Comparison of ENCODE assay signal across 1 cellular context in the genomic region with DNA sequence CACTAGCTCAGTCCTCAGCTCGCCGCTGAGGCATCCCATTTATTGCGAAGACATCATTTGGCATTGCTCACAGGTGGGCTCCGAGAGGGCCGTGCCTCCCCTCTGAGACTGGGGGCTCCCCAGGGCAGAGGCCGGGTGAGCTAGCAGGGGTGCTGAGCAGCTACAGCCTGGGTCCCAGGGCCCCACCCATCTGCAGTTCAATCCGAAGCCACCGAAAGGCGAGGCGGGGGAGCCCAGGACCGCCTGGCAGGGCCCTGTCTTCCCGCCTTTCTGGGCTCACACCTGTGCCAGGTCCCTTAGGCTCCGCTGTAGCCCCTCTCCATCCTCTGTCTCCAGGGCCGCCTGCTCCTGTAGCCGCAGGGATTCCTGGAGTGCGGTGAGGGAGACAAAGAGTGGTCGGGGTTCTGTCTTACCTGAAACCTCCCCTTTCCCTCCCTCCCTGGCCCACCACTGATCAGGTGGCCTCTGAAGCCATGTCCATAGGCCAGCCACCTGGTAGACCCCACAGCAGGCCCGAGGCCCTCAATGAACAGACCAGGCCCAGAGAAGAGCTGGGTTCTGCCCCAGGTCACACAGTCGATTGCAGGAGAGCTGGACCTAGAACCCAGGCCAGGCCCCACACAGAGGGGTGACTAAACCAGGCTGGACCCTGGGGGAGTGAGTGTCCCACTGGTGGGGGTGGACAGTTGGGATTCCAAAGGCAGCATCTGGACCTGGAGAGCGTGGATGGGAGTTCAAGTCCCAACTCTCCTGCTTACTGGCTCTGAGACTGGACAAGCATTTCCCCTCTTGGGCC.
TF ChIP-seq lines count a peak whose summit lies in the region.

No MANE protein-coding gene starts in this region.

TF ChIP-seq in K562, 482 proteins besides CTCF, POLR2A, EP300 and RAD21 (continued from another document):
- TF ChIP-seq, protein P1, sequence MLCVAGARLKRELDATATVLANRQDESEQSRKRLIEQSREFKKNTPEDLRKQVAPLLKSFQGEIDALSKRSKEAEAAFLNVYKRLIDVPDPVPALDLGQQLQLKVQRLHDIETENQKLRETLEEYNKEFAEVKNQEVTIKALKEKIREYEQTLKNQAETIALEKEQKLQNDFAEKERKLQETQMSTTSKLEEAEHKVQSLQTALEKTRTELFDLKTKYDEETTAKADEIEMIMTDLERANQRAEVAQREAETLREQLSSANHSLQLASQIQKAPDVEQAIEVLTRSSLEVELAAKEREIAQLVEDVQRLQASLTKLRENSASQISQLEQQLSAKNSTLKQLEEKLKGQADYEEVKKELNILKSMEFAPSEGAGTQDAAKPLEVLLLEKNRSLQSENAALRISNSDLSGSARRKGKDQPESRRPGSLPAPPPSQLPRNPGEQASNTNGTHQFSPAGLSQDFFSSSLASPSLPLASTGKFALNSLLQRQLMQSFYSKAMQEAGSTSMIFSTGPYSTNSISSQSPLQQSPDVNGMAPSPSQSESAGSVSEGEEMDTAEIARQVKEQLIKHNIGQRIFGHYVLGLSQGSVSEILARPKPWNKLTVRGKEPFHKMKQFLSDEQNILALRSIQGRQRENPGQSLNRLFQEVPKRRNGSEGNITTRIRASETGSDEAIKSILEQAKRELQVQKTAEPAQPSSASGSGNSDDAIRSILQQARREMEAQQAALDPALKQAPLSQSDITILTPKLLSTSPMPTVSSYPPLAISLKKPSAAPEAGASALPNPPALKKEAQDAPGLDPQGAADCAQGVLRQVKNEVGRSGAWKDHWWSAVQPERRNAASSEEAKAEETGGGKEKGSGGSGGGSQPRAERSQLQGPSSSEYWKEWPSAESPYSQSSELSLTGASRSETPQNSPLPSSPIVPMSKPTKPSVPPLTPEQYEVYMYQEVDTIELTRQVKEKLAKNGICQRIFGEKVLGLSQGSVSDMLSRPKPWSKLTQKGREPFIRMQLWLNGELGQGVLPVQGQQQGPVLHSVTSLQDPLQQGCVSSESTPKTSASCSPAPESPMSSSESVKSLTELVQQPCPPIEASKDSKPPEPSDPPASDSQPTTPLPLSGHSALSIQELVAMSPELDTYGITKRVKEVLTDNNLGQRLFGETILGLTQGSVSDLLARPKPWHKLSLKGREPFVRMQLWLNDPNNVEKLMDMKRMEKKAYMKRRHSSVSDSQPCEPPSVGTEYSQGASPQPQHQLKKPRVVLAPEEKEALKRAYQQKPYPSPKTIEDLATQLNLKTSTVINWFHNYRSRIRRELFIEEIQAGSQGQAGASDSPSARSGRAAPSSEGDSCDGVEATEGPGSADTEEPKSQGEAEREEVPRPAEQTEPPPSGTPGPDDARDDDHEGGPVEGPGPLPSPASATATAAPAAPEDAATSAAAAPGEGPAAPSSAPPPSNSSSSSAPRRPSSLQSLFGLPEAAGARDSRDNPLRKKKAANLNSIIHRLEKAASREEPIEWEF (CRISPR knock-in tag; IDR thresholded peaks at IDR 0.05): no peak
- TF ChIP-seq KLF13 (tag; IDR thresholded peaks at IDR 0.05; ENCODE audit: borderline replicate concordance, low read depth): no peak
- peak; percentile 2 for TF ChIP-seq SP2 (IDR thresholded peaks at IDR 0.05; ENCODE audit: extremely low read depth, low read depth, low read length, poor library complexity, severe bottlenecking)
- TF ChIP-seq ZKSCAN8 (CRISPR knock-in tag; IDR thresholded peaks at IDR 0.05): no peak
- no peak for TF ChIP-seq DNMT1 (IDR thresholded peaks at IDR 0.05)
- TF ChIP-seq ZNF780A (CRISPR knock-in tag; IDR thresholded peaks at IDR 0.05): no peak
- TF ChIP-seq ZNF766 (CRISPR knock-in tag; conservative IDR thresholded peaks at IDR 0.05): no peak
- TF ChIP-seq NRF1 (conservative IDR thresholded peaks at IDR 0.05 in 1 of 2, IDR thresholded peaks at IDR 0.05 in 1 of 2): no peak
- peak; percentile 25 for TF ChIP-seq HMGN3 (IDR thresholded peaks at IDR 0.05; ENCODE audit: borderline replicate concordance, extremely low read depth, insufficient read length, low read depth, low read length)
- TF ChIP-seq, protein P2, sequence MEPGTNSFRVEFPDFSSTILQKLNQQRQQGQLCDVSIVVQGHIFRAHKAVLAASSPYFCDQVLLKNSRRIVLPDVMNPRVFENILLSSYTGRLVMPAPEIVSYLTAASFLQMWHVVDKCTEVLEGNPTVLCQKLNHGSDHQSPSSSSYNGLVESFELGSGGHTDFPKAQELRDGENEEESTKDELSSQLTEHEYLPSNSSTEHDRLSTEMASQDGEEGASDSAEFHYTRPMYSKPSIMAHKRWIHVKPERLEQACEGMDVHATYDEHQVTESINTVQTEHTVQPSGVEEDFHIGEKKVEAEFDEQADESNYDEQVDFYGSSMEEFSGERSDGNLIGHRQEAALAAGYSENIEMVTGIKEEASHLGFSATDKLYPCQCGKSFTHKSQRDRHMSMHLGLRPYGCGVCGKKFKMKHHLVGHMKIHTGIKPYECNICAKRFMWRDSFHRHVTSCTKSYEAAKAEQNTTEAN (CRISPR knock-in tag; IDR thresholded peaks at IDR 0.05): no peak
- no peak for TF ChIP-seq ZNF696 (CRISPR knock-in tag; conservative IDR thresholded peaks at IDR 0.05)
- no peak for TF ChIP-seq HDAC2 (IDR thresholded peaks at IDR 0.05)
- peak; percentile 62 for TF ChIP-seq ZNF165 (CRISPR knock-in tag; IDR thresholded peaks at IDR 0.05; ENCODE audit: borderline replicate concordance)
- TF ChIP-seq HDAC3 (IDR thresholded peaks at IDR 0.05; ENCODE audit: borderline replicate concordance, partially characterized antibody): no peak
- TF ChIP-seq EGR1 (conservative IDR thresholded peaks at IDR 0.05): no peak
- TF ChIP-seq TEAD4 (IDR thresholded peaks at IDR 0.05; ENCODE audit: low read length): no peak
- no peak for TF ChIP-seq TEAD4 (CRISPR knock-in tag; IDR thresholded peaks at IDR 0.05; ENCODE audit: borderline replicate concordance)
- TF ChIP-seq, protein P3, sequence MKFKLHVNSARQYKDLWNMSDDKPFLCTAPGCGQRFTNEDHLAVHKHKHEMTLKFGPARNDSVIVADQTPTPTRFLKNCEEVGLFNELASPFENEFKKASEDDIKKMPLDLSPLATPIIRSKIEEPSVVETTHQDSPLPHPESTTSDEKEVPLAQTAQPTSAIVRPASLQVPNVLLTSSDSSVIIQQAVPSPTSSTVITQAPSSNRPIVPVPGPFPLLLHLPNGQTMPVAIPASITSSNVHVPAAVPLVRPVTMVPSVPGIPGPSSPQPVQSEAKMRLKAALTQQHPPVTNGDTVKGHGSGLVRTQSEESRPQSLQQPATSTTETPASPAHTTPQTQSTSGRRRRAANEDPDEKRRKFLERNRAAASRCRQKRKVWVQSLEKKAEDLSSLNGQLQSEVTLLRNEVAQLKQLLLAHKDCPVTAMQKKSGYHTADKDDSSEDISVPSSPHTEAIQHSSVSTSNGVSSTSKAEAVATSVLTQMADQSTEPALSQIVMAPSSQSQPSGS (CRISPR knock-in tag; IDR thresholded peaks at IDR 0.05): no peak
- TF ChIP-seq LCOR (CRISPR knock-in tag; IDR thresholded peaks at IDR 0.05): no peak
- no peak for TF ChIP-seq CBX2 (IDR thresholded peaks at IDR 0.05; ENCODE audit: insufficient read depth, low read length, poor library complexity, severe bottlenecking)
- no peak for TF ChIP-seq PTRF (tag; IDR thresholded peaks at IDR 0.05)
- TF ChIP-seq, protein P4, sequence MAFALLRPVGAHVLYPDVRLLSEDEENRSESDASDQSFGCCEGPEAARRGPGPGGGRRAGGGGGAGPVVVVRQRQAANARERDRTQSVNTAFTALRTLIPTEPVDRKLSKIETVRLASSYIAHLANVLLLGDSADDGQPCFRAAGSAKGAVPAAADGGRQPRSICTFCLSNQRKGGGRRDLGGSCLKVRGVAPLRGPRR (CRISPR knock-in tag; IDR thresholded peaks at IDR 0.05): no peak
- TF ChIP-seq ZFP1 (CRISPR knock-in tag; IDR thresholded peaks at IDR 0.05): no peak
- no peak; a peak in 1 of 4 replicates for TF ChIP-seq SIX5 (IDR thresholded peaks at IDR 0.05; ENCODE audit: borderline replicate concordance in 1 of 2, insufficient read depth in 1 of 2, low read depth in 1 of 2, low read length in 2 of 2)
- TF ChIP-seq MXI1 (IDR thresholded peaks at IDR 0.05; ENCODE audit: low read depth, low read length): no peak
- TF ChIP-seq, protein P5, sequence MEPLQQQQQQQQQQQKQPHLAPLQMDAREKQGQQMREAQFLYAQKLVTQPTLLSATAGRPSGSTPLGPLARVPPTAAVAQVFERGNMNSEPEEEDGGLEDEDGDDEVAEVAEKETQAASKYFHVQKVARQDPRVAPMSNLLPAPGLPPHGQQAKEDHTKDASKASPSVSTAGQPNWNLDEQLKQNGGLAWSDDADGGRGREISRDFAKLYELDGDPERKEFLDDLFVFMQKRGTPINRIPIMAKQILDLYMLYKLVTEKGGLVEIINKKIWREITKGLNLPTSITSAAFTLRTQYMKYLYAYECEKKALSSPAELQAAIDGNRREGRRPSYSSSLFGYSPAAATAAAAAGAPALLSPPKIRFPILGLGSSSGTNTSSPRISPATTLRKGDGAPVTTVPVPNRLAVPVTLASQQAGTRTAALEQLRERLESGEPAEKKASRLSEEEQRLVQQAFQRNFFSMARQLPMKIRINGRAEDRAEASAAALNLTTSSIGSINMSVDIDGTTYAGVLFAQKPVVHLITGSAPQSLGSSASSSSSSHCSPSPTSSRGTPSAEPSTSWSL (CRISPR knock-in tag; IDR thresholded peaks at IDR 0.05; ENCODE audit: borderline replicate concordance): no peak
- TF ChIP-seq ZNF699 (CRISPR knock-in tag; IDR thresholded peaks at IDR 0.05; ENCODE audit: insufficient replicate concordance): no peak
- no peak for TF ChIP-seq BCOR (IDR thresholded peaks at IDR 0.05)
- no peak for TF ChIP-seq ZNF212 (CRISPR knock-in tag; IDR thresholded peaks at IDR 0.05)
- TF ChIP-seq CHD1 (IDR thresholded peaks at IDR 0.05; ENCODE audit: low read length): no peak
- TF ChIP-seq PCBP2 (IDR thresholded peaks at IDR 0.05; ENCODE audit: low read depth, low read length, poor library complexity, severe bottlenecking): no peak
- TF ChIP-seq ZNF354B (CRISPR knock-in tag; IDR thresholded peaks at IDR 0.05): no peak
- no peak for TF ChIP-seq ARID1B (IDR thresholded peaks at IDR 0.05)
- no peak for TF ChIP-seq FOSL1 (tag; conservative IDR thresholded peaks at IDR 0.05)
- TF ChIP-seq, protein P6, sequence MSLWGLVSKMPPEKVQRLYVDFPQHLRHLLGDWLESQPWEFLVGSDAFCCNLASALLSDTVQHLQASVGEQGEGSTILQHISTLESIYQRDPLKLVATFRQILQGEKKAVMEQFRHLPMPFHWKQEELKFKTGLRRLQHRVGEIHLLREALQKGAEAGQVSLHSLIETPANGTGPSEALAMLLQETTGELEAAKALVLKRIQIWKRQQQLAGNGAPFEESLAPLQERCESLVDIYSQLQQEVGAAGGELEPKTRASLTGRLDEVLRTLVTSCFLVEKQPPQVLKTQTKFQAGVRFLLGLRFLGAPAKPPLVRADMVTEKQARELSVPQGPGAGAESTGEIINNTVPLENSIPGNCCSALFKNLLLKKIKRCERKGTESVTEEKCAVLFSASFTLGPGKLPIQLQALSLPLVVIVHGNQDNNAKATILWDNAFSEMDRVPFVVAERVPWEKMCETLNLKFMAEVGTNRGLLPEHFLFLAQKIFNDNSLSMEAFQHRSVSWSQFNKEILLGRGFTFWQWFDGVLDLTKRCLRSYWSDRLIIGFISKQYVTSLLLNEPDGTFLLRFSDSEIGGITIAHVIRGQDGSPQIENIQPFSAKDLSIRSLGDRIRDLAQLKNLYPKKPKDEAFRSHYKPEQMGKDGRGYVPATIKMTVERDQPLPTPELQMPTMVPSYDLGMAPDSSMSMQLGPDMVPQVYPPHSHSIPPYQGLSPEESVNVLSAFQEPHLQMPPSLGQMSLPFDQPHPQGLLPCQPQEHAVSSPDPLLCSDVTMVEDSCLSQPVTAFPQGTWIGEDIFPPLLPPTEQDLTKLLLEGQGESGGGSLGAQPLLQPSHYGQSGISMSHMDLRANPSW (CRISPR knock-in tag; IDR thresholded peaks at IDR 0.05): no peak
- TF ChIP-seq, protein P7, sequence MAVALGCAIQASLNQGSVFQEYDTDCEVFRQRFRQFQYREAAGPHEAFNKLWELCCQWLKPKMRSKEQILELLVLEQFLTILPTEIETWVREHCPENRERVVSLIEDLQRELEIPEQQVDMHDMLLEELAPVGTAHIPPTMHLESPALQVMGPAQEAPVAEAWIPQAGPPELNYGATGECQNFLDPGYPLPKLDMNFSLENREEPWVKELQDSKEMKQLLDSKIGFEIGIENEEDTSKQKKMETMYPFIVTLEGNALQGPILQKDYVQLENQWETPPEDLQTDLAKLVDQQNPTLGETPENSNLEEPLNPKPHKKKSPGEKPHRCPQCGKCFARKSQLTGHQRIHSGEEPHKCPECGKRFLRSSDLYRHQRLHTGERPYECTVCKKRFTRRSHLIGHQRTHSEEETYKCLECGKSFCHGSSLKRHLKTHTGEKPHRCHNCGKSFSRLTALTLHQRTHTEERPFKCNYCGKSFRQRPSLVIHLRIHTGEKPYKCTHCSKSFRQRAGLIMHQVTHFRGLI (CRISPR knock-in tag; IDR thresholded peaks at IDR 0.05): no peak
- TF ChIP-seq ZNF408 (CRISPR knock-in tag; IDR thresholded peaks at IDR 0.05; ENCODE audit: low read depth): 0 out of 2 replicates have a peak, but pooled peaks have one; percentile 39
- 0 out of 2 replicates have a peak, but pooled peaks have one; percentile 8 for TF ChIP-seq ELF4 (CRISPR knock-in tag; IDR thresholded peaks at IDR 0.05)
